ENCODE assay signal across 9 cellular contexts in the genomic region with DNA sequence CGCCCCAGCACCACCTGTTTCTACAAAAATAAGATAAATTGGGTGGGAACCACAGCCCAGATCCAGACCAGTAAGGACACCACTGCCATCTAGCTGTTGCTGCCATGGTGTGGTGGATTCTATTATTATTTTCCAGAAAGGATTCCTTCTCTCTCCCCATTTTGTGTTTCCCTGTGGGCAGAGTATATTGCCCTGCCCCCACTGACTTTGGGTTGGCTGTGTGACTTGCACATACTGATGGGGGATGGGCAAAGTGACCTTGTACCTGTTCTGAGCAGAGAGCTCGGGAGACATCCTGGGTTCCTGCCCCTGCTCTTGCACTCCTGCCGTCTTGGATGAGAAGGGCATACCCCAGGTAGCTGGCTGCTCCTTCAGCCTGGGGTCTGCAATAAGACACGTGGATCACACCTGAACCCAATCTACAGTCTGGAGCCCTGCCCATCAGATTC. TPM values are rescaled to one million over a fixed set of nuclear protein-coding genes. Genes with fewer than 3 reads are reported as not detected.
A peak's percentile ranks its signal among the peaks of the same experiment; 100 is the strongest.
DNase-seq lines count a peak whose midpoint lies in the region; ATAC-seq and TF ChIP-seq lines count a peak whose summit lies in the region.
"Had no signal": no experiment of that assay in that cellular context is flagged by ENCODE, and none has a peak within 500 bp of the region (broad histone marks: within the 10 kb centered on the region; RNA-seq: fewer than 3 reads in every experiment).

No MANE protein-coding gene starts in this region.

- H3K9ac ChIP-seq in Karpas-422 (ENCODE audit: low read length) (no peak overlapping the region), adipocyte (ENCODE audit: low read length) (no peak overlapping the region)

- no peaks in the 10 kb centered on the region for H3K36me3 ChIP-seq in Karpas-422 (ENCODE audit: insufficient read depth, low read length)
- no peaks in the 10 kb centered on the region for H3K36me3 ChIP-seq in adipocyte (ENCODE audit: control insufficient read depth, insufficient read depth, low read length, severe bottlenecking)

- no peaks in the 10 kb centered on the region for H3K36me3 Mint-ChIP-seq in nephron (ENCODE audit: low read depth)
- no peaks in the 10 kb centered on the region for H3K36me3 Mint-ChIP-seq in activated T-cell treated with anti-CD3 and anti-CD28 coated beads, Interleukin-2, amount 50 U/mL, for 24 hours (ENCODE audit: low read depth)
- H3K36me3 Mint-ChIP-seq: T-cell had no signal

- no peaks in the 10 kb centered on the region for H3K4me1 Mint-ChIP-seq in nephron
- no peaks in the 10 kb centered on the region for H3K4me1 Mint-ChIP-seq in activated T-cell treated with anti-CD3 and anti-CD28 coated beads, Interleukin-2, amount 50 U/mL, for 24 hours (ENCODE audit: low read depth)
- H3K4me1 Mint-ChIP-seq: T-cell had no signal

- no peak overlapping the region for H2AFZ ChIP-seq in Karpas-422 (ENCODE audit: low read length)

- no peaks in the 10 kb centered on the region for H3K79me2 ChIP-seq in Karpas-422 (ENCODE audit: low read length)

- H3K9me2 ChIP-seq in Karpas-422 (replicated peaks; ENCODE audit: insufficient read depth, low read length), result no peaks in the 10 kb centered on the region

- H3K27me3 ChIP-seq in Karpas-422 (ENCODE audit: low read length) (0 out of 2 replicates have a peak, but pooled peaks cover 2% of the 10 kb centered on the region), adipocyte (replicated peaks; ENCODE audit: control insufficient read depth, insufficient read depth, low read length) (peaks cover 4% of the 10 kb centered on the region)

- ATAC-seq in HG02798 (IDR thresholded peaks at IDR 0.05; ENCODE audit: poor library complexity, unreplicated experiment) (no peak), GM21390 (IDR thresholded peaks at IDR 0.05; ENCODE audit: unreplicated experiment) (no peak)

- no peak overlapping the region for H3K27ac ChIP-seq in Karpas-422 (ENCODE audit: low read length)

- peak; percentile 45 for DNase-seq in NCI-H748 (lab: John Stamatoyannopoulos, UW; ENCODE audit: unreplicated experiment)
- no peak for DNase-seq in NCI-H748 treated with DMSO at 0.1 percent for 48 hours (lab: John Stamatoyannopoulos, UW)
- peak; percentile 65 for DNase-seq in Karpas-422
- DNase-seq in adipocyte (ENCODE audit: low read depth), result peak; percentile 44
- no peak for DNase-seq in activated T-cell treated with anti-CD3 and anti-CD28 coated beads, Interleukin-2, amount 50 U/mL, for 24 hours
- DNase-seq: T-cell had no signal

- H3K4me2 ChIP-seq in Karpas-422 (ENCODE audit: low read depth, low read length, poor library complexity, severe bottlenecking), result no peak overlapping the region

- TF ChIP-seq CTCF in nephron (IDR thresholded peaks at IDR 0.05; ENCODE audit: unreplicated experiment in 3 of 3), result peak; percentile 34 to 50 (median 42)

- H3K9me3 ChIP-seq in Karpas-422 (ENCODE audit: low read length) (no peaks in the 10 kb centered on the region), adipocyte (ENCODE audit: control insufficient read depth, low read length) (no peaks in the 10 kb centered on the region)

- H3K4me3 Mint-ChIP-seq in nephron, result no peak overlapping the region
- H3K4me3 Mint-ChIP-seq in activated T-cell treated with anti-CD3 and anti-CD28 coated beads, Interleukin-2, amount 50 U/mL, for 24 hours, result no peak overlapping the region
- H3K4me3 Mint-ChIP-seq: T-cell had no signal

- H3K4me1 ChIP-seq in Karpas-422 (ENCODE audit: low read length), result no peaks in the 10 kb centered on the region; the same call in 1 of the 2 replicates
- no peaks in the 10 kb centered on the region for H3K4me1 ChIP-seq in adipocyte (ENCODE audit: control insufficient read depth, insufficient read depth, low read length)

- no peaks in the 10 kb centered on the region for H4K20me1 ChIP-seq in Karpas-422 (ENCODE audit: insufficient read depth, low read depth, low read length)

- H3K9me3 Mint-ChIP-seq in nephron, result no peaks in the 10 kb centered on the region
- no peaks in the 10 kb centered on the region for H3K9me3 Mint-ChIP-seq in activated T-cell treated with anti-CD3 and anti-CD28 coated beads, Interleukin-2, amount 50 U/mL, for 24 hours
- H3K9me3 Mint-ChIP-seq: T-cell had no signal

- H3K27ac Mint-ChIP-seq in nephron, result no peak overlapping the region
- H3K27ac Mint-ChIP-seq in activated T-cell treated with anti-CD3 and anti-CD28 coated beads, Interleukin-2, amount 50 U/mL, for 24 hours, result no peak overlapping the region

- H3K27me3 Mint-ChIP-seq in nephron (ENCODE audit: low read depth), result no peaks in the 10 kb centered on the region
- H3K27me3 Mint-ChIP-seq in activated T-cell treated with anti-CD3 and anti-CD28 coated beads, Interleukin-2, amount 50 U/mL, for 24 hours, result no peaks in the 10 kb centered on the region
- H3K27me3 Mint-ChIP-seq: T-cell had no signal

- H3K4me3 ChIP-seq in Karpas-422 (ENCODE audit: low read length), result no peak overlapping the region
- no peak overlapping the region for H3K4me3 ChIP-seq in adipocyte (ENCODE audit: low read length)

RNA-seq across cellular contexts. Expression of a gene that starts 24.3 kb away (rescaled TPM):
- 50.8 and 79.2 TPM in 2 replicates for total RNA-seq in Karpas-422 (2014; rRNA removed; shearing (Covaris generic); ENCODE audit: low replicate concordance)

RNA-seq across cellular contexts. Expression of a gene that starts 24.7 kb away (rescaled TPM):
- 21.1 and 35.7 TPM in 2 replicates for total RNA-seq in Karpas-422 (2014; rRNA removed; shearing (Covaris generic); ENCODE audit: low replicate concordance)

RNA-seq across cellular contexts. Expression of a gene that starts 44.7 kb away (rescaled TPM):
- 6.3 and 23.7 TPM in 2 replicates for total RNA-seq in Karpas-422 (2014; rRNA removed; shearing (Covaris generic); ENCODE audit: low replicate concordance)

RNA-seq across cellular contexts. Expression of a gene that starts 46.5 kb away (rescaled TPM):
- 40.6 and 60.3 TPM in 2 replicates for total RNA-seq in Karpas-422 (2014; rRNA removed; shearing (Covaris generic); ENCODE audit: low replicate concordance)

RNA-seq across cellular contexts. Expression of a gene that starts 46.7 kb away (rescaled TPM):
- total RNA-seq in Karpas-422 (2014; rRNA removed; shearing (Covaris generic); ENCODE audit: low replicate concordance), result 41.0 and 74.8 TPM in 2 replicates

Comparison
In these comparisons a context has a peak if more than half of its experiments do, and no peak if none do; other contexts are left out.
1. DNase-seq: peak in NCI-H748 (single experiment), Karpas-422 (single experiment) and adipocyte (single experiment); none in NCI-H748 treated with DMSO at 0.1 percent for 48 hours (single experiment) and activated T-cell treated with anti-CD3 and anti-CD28 coated beads, Interleukin-2, amount 50 U/mL, for 24 hours (single experiment).